ENCODE assay signal across 8 cellular contexts in the genomic region with DNA sequence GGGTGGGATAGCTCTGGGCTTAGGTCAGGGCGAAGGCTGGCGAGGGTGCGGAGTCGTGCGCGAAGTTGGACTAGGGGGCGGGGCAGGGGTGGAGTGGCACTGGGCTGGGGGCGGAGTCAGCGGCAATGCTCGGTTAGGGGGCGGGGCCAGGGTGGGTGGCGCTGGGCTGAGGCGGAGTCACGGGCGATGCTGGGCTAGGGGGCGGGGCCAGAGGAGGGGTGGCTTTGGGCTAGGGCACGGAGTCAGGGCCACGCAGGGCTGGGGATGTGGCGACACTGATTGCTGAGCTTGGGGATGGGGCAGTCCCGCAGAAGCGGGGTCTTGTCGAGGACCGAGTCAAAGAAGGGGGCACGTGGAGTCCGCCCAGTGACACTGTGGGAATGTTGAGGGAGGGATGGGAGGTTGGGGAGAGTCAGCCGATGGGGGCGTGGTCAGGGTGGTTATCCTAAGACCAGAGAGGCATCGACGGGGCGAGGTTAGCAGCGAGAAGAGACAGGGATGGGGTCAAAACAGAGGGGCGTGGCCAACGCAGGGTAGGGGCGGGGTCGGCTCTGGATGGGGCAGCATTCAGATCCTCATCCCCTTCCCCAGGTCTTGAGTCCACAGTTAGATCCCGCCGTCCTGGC.
DNase-seq lines count a peak whose midpoint lies in the region; ATAC-seq lines count a peak whose summit lies in the region.

No MANE protein-coding gene starts in this region.

- no peak overlapping the region for H3K27ac Mint-ChIP-seq in activated naive CD8-positive, alpha-beta T cell treated with anti-CD3 and anti-CD28 coated beads, Interleukin-2, amount 50 U/mL, for 24 hours

- DNase-seq in SIG-M5 treated with dmso at 0.1 percent for 504 hours (lab: John Stamatoyannopoulos, UW; ENCODE audit: unreplicated experiment) (peak; percentile 46), SIG-M5 (lab: John Stamatoyannopoulos, UW) (no peak), T-helper 22 cell (ENCODE audit: low read depth) (peak; percentile 72), hypothalamus (lab: John Stamatoyannopoulos, UW) (peak in 40 of 51 donors; percentile 5 to 85 (median 50))
- peak; percentile 89 for DNase-seq in activated naive CD8-positive, alpha-beta T cell treated with anti-CD3 and anti-CD28 coated beads, Interleukin-2, amount 50 U/mL, for 24 hours
- peak; percentile 71 to 83 for DNase-seq in stimulated activated CD4-positive, alpha-beta T cell treated with anti-CD3 and anti-CD28 coated beads, Interleukin-1b, Interleukin-23, amount 100 ng/mL, for 1 hour (ENCODE audit: low read depth in 2 of 2)

- peak; percentile 84 for ATAC-seq in activated naive CD8-positive, alpha-beta T cell treated with anti-CD3 and anti-CD28 coated beads, Interleukin-2, amount 50 U/mL, for 24 hours
- no peak for ATAC-seq in GM21786 (IDR thresholded peaks at IDR 0.05; ENCODE audit: unreplicated experiment)
- ATAC-seq in GM18498 (IDR thresholded peaks at IDR 0.05; ENCODE audit: unreplicated experiment), result no peak

- H3K9me3 Mint-ChIP-seq in activated naive CD8-positive, alpha-beta T cell treated with anti-CD3 and anti-CD28 coated beads, Interleukin-2, amount 50 U/mL, for 24 hours, result no peaks in the 10 kb centered on the region

- peaks cover 13% of the 10 kb centered on the region for H3K27me3 Mint-ChIP-seq in activated naive CD8-positive, alpha-beta T cell treated with anti-CD3 and anti-CD28 coated beads, Interleukin-2, amount 50 U/mL, for 24 hours

- H3K4me1 Mint-ChIP-seq in activated naive CD8-positive, alpha-beta T cell treated with anti-CD3 and anti-CD28 coated beads, Interleukin-2, amount 50 U/mL, for 24 hours, result peaks cover 4% of the 10 kb centered on the region

- H3K4me3 Mint-ChIP-seq in activated naive CD8-positive, alpha-beta T cell treated with anti-CD3 and anti-CD28 coated beads, Interleukin-2, amount 50 U/mL, for 24 hours, result peak overlapping the region; percentile 72

- H3K36me3 Mint-ChIP-seq in activated naive CD8-positive, alpha-beta T cell treated with anti-CD3 and anti-CD28 coated beads, Interleukin-2, amount 50 U/mL, for 24 hours (ENCODE audit: low read depth), result peaks cover under 1% of the 10 kb centered on the region
